1 cellular context compared by ENCODE assay signal in the genomic region with DNA sequence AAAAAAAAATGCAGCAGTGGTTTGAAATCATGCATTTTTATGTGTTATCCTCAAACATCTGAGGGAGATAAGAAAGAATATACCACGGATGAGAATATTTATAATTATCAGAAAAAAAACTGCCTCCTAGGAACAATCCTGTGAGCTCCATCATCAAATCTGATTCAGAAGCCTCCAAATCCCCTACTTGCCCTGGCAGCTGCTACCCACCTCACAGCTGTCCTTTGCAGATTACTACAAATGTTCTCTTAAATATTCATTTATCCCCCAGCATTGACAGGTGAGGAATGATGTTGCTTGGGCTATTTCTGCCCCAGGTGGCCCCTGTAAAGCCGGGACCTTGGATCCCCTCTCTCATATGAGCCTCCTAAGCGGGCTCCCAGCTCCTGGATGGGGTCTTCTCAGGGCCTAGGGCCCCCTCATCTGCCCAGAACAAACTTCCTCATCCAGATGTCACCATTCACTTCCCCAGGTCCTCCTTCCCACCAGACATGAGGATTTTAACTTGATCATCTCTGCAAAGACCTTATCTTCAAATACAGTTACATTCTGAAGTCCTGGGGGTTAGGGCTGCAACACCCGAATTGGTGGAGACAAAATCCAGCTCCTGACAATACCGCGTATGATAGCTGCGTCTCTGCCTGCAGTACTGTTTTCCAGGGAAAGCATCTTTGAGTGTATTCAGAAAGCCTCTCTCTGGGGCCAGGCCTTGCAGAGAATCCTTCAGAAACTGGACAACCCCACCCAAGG.
TF ChIP-seq lines count a peak whose summit lies in the region.

No MANE protein-coding gene starts in this region.

TF ChIP-seq in IMR-90, 13 proteins besides CTCF, POLR2A, EP300 and RAD21:
- TF ChIP-seq RFX5 (IDR thresholded peaks at IDR 0.05; ENCODE audit: low read depth, low read length) (no peak), RCOR1 (IDR thresholded peaks at IDR 0.05; ENCODE audit: insufficient replicate concordance, low read length) (no peak), FOS (IDR thresholded peaks at IDR 0.05; ENCODE audit: low read depth, low read length) (no peak), CEBPB (IDR thresholded peaks at IDR 0.05; ENCODE audit: low read depth, low read length) (no peak), BHLHE40 (IDR thresholded peaks at IDR 0.05; ENCODE audit: low read depth, low read length) (no peak), MAZ (IDR thresholded peaks at IDR 0.05; ENCODE audit: borderline replicate concordance, low read depth, low read length) (no peak), MXI1 (IDR thresholded peaks at IDR 0.05; ENCODE audit: borderline replicate concordance, low read depth, low read length) (no peak), MAFK (IDR thresholded peaks at IDR 0.05; ENCODE audit: low read depth, low read length) (no peak), NFE2L2 (IDR thresholded peaks at IDR 0.05; ENCODE audit: low read depth, low read length) (no peak), SMC3 (IDR thresholded peaks at IDR 0.05; ENCODE audit: low read depth, low read length) (no peak), CHD1 (IDR thresholded peaks at IDR 0.05; ENCODE audit: low read depth, low read length) (no peak)
- TF ChIP-seq, protein P1, sequence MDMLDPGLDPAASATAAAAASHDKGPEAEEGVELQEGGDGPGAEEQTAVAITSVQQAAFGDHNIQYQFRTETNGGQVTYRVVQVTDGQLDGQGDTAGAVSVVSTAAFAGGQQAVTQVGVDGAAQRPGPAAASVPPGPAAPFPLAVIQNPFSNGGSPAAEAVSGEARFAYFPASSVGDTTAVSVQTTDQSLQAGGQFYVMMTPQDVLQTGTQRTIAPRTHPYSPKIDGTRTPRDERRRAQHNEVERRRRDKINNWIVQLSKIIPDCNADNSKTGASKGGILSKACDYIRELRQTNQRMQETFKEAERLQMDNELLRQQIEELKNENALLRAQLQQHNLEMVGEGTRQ (IDR thresholded peaks at IDR 0.05; ENCODE audit: low read depth, low read length): no peak
- TF ChIP-seq, protein P2, sequence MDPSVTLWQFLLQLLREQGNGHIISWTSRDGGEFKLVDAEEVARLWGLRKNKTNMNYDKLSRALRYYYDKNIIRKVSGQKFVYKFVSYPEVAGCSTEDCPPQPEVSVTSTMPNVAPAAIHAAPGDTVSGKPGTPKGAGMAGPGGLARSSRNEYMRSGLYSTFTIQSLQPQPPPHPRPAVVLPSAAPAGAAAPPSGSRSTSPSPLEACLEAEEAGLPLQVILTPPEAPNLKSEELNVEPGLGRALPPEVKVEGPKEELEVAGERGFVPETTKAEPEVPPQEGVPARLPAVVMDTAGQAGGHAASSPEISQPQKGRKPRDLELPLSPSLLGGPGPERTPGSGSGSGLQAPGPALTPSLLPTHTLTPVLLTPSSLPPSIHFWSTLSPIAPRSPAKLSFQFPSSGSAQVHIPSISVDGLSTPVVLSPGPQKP (IDR thresholded peaks at IDR 0.05; ENCODE audit: borderline replicate concordance, low read depth, low read length): no peak
TF ChIP-seq in IMR-90: peak in this region for 0.
